Comparison of ENCODE assay signal across 20 cellular contexts in the genomic region with DNA sequence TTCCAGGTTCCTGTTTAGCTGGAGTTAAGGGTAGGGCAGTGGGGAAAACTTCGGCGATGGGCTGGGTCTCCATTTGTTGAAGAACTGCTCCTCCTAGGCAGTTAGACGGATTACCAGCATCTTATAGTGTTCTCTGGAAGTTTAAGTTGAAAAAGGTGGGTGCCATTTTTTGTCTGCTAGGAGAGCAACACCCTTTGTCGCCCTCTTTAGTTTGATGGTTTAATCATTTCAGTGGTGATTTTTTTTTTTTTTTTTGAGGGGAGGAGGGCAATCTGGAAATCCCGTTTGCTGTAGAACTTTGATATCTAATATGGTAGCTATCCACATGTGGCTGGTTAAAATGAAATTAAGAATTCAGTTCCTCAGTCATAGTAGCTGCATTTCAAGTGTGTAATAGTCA. TPM values are rescaled to one million over a fixed set of nuclear protein-coding genes. Genes with fewer than 3 reads are reported as not detected.
DNase-seq lines count a peak whose midpoint lies in the region; ATAC-seq and TF ChIP-seq lines count a peak whose summit lies in the region.
"Had no signal": no experiment of that assay in that cellular context is flagged by ENCODE, and none has a peak within 500 bp of the region (broad histone marks: within the 10 kb centered on the region; RNA-seq: fewer than 3 reads in every experiment).

No MANE protein-coding gene starts in this region.

- H2AFZ ChIP-seq in SK-N-SH (ENCODE audit: low read depth) = no peak overlapping the region
- H2AFZ ChIP-seq in OCI-LY7 (ENCODE audit: low read length) = no peak overlapping the region
- no peak overlapping the region for H2AFZ ChIP-seq in mesenchymal stem cell (ENCODE audit: low read depth, low read length)

- TF ChIP-seq EP300 in SK-N-SH (IDR thresholded peaks at IDR 0.05; ENCODE audit: borderline replicate concordance in 1 of 2, low read depth in 1 of 2, low read length in 1 of 2) = no peak

- no peak overlapping the region for H4K8ac ChIP-seq in mesenchymal stem cell (ENCODE audit: low read length)

- no peak overlapping the region for H3K18ac ChIP-seq in mesenchymal stem cell (ENCODE audit: low read depth in 1 of 2, low read length in 2 of 2)

- H3K4me3 ChIP-seq in SK-N-SH (ENCODE audit: low read depth in 2 of 2, low read length in 1 of 2) = no peak overlapping the region
- no peak overlapping the region for H3K4me3 ChIP-seq in DOHH2 (ENCODE audit: low read length)
- no peak overlapping the region for H3K4me3 ChIP-seq in OCI-LY7 (ENCODE audit: low read depth, low read length, poor library complexity, severe bottlenecking)
- no peak overlapping the region for H3K4me3 ChIP-seq in mesenchymal stem cell (ENCODE audit: insufficient read depth in 1 of 2, low read depth in 1 of 2, low read length in 2 of 2)
- H3K4me3 ChIP-seq: SJCRH30 had no signal

- no peak overlapping the region for H3K23ac ChIP-seq in mesenchymal stem cell (ENCODE audit: low read length in 2 of 2)

- H3K4me2 ChIP-seq in SK-N-SH (no peak overlapping the region), DOHH2 (ENCODE audit: low read length) (no peak overlapping the region), OCI-LY7 (ENCODE audit: low read length) (no peak overlapping the region), mesenchymal stem cell (ENCODE audit: low read length, poor library complexity, severe bottlenecking) (no peak overlapping the region)

- H4K91ac ChIP-seq in mesenchymal stem cell (ENCODE audit: low read length) = no peak overlapping the region

- CTCF ChIA-PET in SK-N-SH (lab: Yijun Ruan, JAX) (no interaction called here), OCI-LY7 (lab: Charles Lee; ENCODE audit: unreplicated experiment) (no interaction called here)

- H2BK15ac ChIP-seq in mesenchymal stem cell (ENCODE audit: low read depth, poor library complexity, severe bottlenecking) = no peak overlapping the region

- TF ChIP-seq RAD21 in SK-N-SH (IDR thresholded peaks at IDR 0.05; ENCODE audit: low read length) = no peak

- H3K9ac ChIP-seq in SK-N-SH = 0 out of 2 replicates have a peak overlapping the region, but pooled peaks have one; percentile 2
- H3K9ac ChIP-seq in mesenchymal stem cell (ENCODE audit: low read length) = peak overlapping the region; percentile 37

- H2AK5ac ChIP-seq in mesenchymal stem cell (ENCODE audit: low read length, severe bottlenecking) = no peak overlapping the region

- ATAC-seq in SK-N-SH treated with all-trans-retinoic acid at 6 μM for 48 hours = no peak
- no peak for ATAC-seq in HG02763 (IDR thresholded peaks at IDR 0.05; ENCODE audit: unreplicated experiment)
- ATAC-seq in GM21737 (IDR thresholded peaks at IDR 0.05; ENCODE audit: unreplicated experiment) = no peak
- ATAC-seq in HG03039 (IDR thresholded peaks at IDR 0.05; ENCODE audit: unreplicated experiment) = no peak

- H3K27me3 ChIP-seq in SK-N-SH (ENCODE audit: insufficient read depth) (no peaks in the 10 kb centered on the region), DOHH2 (ENCODE audit: control insufficient read depth, low read length) (no peaks in the 10 kb centered on the region), mesenchymal stem cell (ENCODE audit: control insufficient read depth in 1 of 2, insufficient read depth in 1 of 2, low read length in 2 of 2) (no peaks in the 10 kb centered on the region)
- H3K27me3 ChIP-seq: BE2C, SJCRH30 had no signal

- POLR2A ChIA-PET in SK-N-SH (lab: Yijun Ruan, JAX) = no interaction called here
- POLR2A ChIA-PET in OCI-LY7 (lab: Charles Lee) = interaction anchor here (0.6 kb wide), 1 partner anchor 134 kb away, joined by 3 read pairs; no protein-coding TSS in a partner anchor

- no peak overlapping the region for H2BK12ac ChIP-seq in mesenchymal stem cell (ENCODE audit: low read length in 2 of 2)

- intact Hi-C loops in OCI-LY7 (cut with micrococcal nuclease; ENCODE audit: unreplicated experiment) = no loop called here

- no peak overlapping the region for H3K4ac ChIP-seq in mesenchymal stem cell (ENCODE audit: low read depth in 1 of 2, low read length in 2 of 2)

- H4K20me1 ChIP-seq in SK-N-SH (ENCODE audit: insufficient read depth) = no peaks in the 10 kb centered on the region; the same call in 1 of the 2 replicates
- no peaks in the 10 kb centered on the region for H4K20me1 ChIP-seq in DOHH2 (ENCODE audit: control insufficient read depth, insufficient read depth, low read depth, low read length)
- H4K20me1 ChIP-seq in OCI-LY7 (ENCODE audit: insufficient read depth, low read length) = no peaks in the 10 kb centered on the region; the same call in 1 of the 2 replicates

- H3K36me3 ChIP-seq in SK-N-SH (replicated peaks in 1 of 2; ENCODE audit: control insufficient read depth in 1 of 2, insufficient read depth in 2 of 2, low read length in 1 of 2) (peaks cover 66 to 74% of the 10 kb centered on the region in 2 experiments), DOHH2 (ENCODE audit: control insufficient read depth, low read length) (peaks cover 74% of the 10 kb centered on the region), OCI-LY7 (ENCODE audit: insufficient read depth, low read length) (peaks cover 74% of the 10 kb centered on the region), mesenchymal stem cell (ENCODE audit: control insufficient read depth in 1 of 2, insufficient read depth in 2 of 2, low read depth in 1 of 2, low read length in 2 of 2) (peaks cover 42 to 75% of the 10 kb centered on the region in 2 experiments)

- peaks cover 38% of the 10 kb centered on the region for H3K79me1 ChIP-seq in mesenchymal stem cell (replicated peaks; ENCODE audit: low read length, poor library complexity, severe bottlenecking)

- H3K27ac ChIP-seq in SK-N-SH (ENCODE audit: low read depth in 2 of 2, low read length in 1 of 2) = no peak overlapping the region
- no peak overlapping the region for H3K27ac ChIP-seq in DOHH2 (ENCODE audit: low read depth, low read length)
- no peak overlapping the region for H3K27ac ChIP-seq in OCI-LY7 (ENCODE audit: low read depth, low read length, poor library complexity, severe bottlenecking)
- no peak overlapping the region for H3K27ac ChIP-seq in mesenchymal stem cell (ENCODE audit: low read length, poor library complexity, severe bottlenecking)
- H3K27ac ChIP-seq: SJCRH30 had no signal

- DNase-seq in SK-N-SH (no peak), OCI-LY7 (ENCODE audit: low spot score) (no peak), mesenchymal stem cell (no peak)
- DNase-seq: 8988T; BE2C; Calu3; CD4-positive, alpha-beta memory T cell; DMS79 treated with DMSO at 0.1 percent for 48 hours; GDM1; IMR-90; NCI-H1417; NCI-H1930; NCI-H2171; NCI-H446; SJCRH30 had no signal

- H3F3A ChIP-seq in SK-N-SH (replicated peaks; ENCODE audit: insufficient read depth) = peaks cover 2% of the 10 kb centered on the region
- peaks cover 7% of the 10 kb centered on the region for H3F3A ChIP-seq in DOHH2 (ENCODE audit: control insufficient read depth, insufficient read depth)

- TF ChIP-seq CTCF in SK-N-SH (IDR thresholded peaks at IDR 0.05) (no peak), DOHH2 (IDR thresholded peaks at IDR 0.05; ENCODE audit: low read depth, low read length, poor library complexity, severe bottlenecking) (peak; percentile 26), OCI-LY7 (conservative IDR thresholded peaks at IDR 0.05; ENCODE audit: low read length) (peak; percentile 56)

- H3K9me3 ChIP-seq in SK-N-SH = no peaks in the 10 kb centered on the region
- no peaks in the 10 kb centered on the region for H3K9me3 ChIP-seq in DOHH2 (ENCODE audit: control insufficient read depth, insufficient read depth, low read length)
- H3K9me3 ChIP-seq in OCI-LY7 (ENCODE audit: low read length) = no peaks in the 10 kb centered on the region
- no peaks in the 10 kb centered on the region for H3K9me3 ChIP-seq in mesenchymal stem cell (ENCODE audit: control insufficient read depth, low read length)
- H3K9me3 ChIP-seq: BE2C, SJCRH30 had no signal

- no peaks in the 10 kb centered on the region for H3K9me2 ChIP-seq in SK-N-SH
- H3K9me2 ChIP-seq in DOHH2 (replicated peaks; ENCODE audit: control insufficient read depth, low read length) = no peaks in the 10 kb centered on the region
- H3K9me2 ChIP-seq in OCI-LY7 (ENCODE audit: insufficient read depth, low read length) = no peaks in the 10 kb centered on the region

- no peak overlapping the region for H3K14ac ChIP-seq in mesenchymal stem cell (ENCODE audit: low read length in 2 of 2)

- no peak overlapping the region for H2BK5ac ChIP-seq in mesenchymal stem cell (ENCODE audit: low read depth, low read length, poor library complexity, severe bottlenecking)

- H3K79me2 ChIP-seq in SK-N-SH (ENCODE audit: insufficient read depth) = peaks cover 62% of the 10 kb centered on the region
- H3K79me2 ChIP-seq in DOHH2 (ENCODE audit: control insufficient read depth, low read length) = peaks cover 47% of the 10 kb centered on the region
- H3K79me2 ChIP-seq in OCI-LY7 (ENCODE audit: insufficient read depth, low read depth, low read length) = peaks cover 35% of the 10 kb centered on the region

- no TSS peak for BruUV-seq in OCI-LY7 (replicated peaks; lab: Mats Ljungman, UMichigan)

- peaks cover 11 to 12% of the 10 kb centered on the region in 2 experiments for H3K4me1 ChIP-seq in SK-N-SH (ENCODE audit: control insufficient read depth in 1 of 2, insufficient read depth in 2 of 2, low read depth in 1 of 2, low read length in 1 of 2)
- H3K4me1 ChIP-seq in DOHH2 (ENCODE audit: control insufficient read depth, low read length) = peaks cover 14% of the 10 kb centered on the region
- H3K4me1 ChIP-seq in OCI-LY7 (ENCODE audit: insufficient read depth, low read length, poor library complexity, severe bottlenecking) = peaks cover 15% of the 10 kb centered on the region
- no peaks in the 10 kb centered on the region for H3K4me1 ChIP-seq in mesenchymal stem cell (ENCODE audit: control insufficient read depth, insufficient read depth, low read depth, low read length)
- H3K4me1 ChIP-seq: BE2C, SJCRH30 had no signal

- WGBS in SK-N-SH (ENCODE audit: low lambda C conversion rate) = 90% methylated on average over 5 of the region's 5 CpGs
- WGBS in mesenchymal stem cell = 87% methylated on average over 5 of the region's 5 CpGs

- no peak overlapping the region for H2BK120ac ChIP-seq in mesenchymal stem cell (ENCODE audit: low read depth, low read length)

RNA-seq across cellular contexts. Expression of a gene that starts 4.1 kb away (rescaled TPM):
- polyA plus RNA-seq in SK-N-SH (2012; rRNA removed) = 66.1 and 68.9 TPM in 2 replicates
- polyA plus RNA-seq in SK-N-SH (2012; cell fraction: cytosol; rRNA removed) = 53.4 and 67.1 TPM in 2 replicates
- polyA plus RNA-seq in SK-N-SH (2012; cell fraction: nucleus; rRNA removed) = 129 and 153 TPM in 2 replicates
- 39.1 and 42.4 TPM in 2 replicates for total RNA-seq in OCI-LY7 (2014; rRNA removed; shearing (Covaris generic))
- 62.8 and 67.1 TPM in 2 replicates for total RNA-seq in OCI-LY7 (2022)
- polyA plus RNA-seq in mesenchymal stem cell (2013, experiment 1 of 2) = 28.8 TPM
- polyA plus RNA-seq in mesenchymal stem cell (2013, experiment 2 of 2) = 30.8 TPM

RNA-seq across cellular contexts. Expression of a gene that starts 4.4 kb away (rescaled TPM):
- polyA plus RNA-seq in SK-N-SH (2012; rRNA removed) = 23.2 and 37.4 TPM in 2 replicates
- polyA plus RNA-seq in SK-N-SH (2012; cell fraction: cytosol; rRNA removed) = 19.1 and 24.7 TPM in 2 replicates
- polyA plus RNA-seq in SK-N-SH (2012; cell fraction: nucleus; rRNA removed) = 53.3 and 71.1 TPM in 2 replicates
- total RNA-seq in OCI-LY7 (2014; rRNA removed; shearing (Covaris generic)) = 32.3 and 42.1 TPM in 2 replicates
- 27.8 and 38.5 TPM in 2 replicates for total RNA-seq in OCI-LY7 (2022)
- 9.8 TPM for polyA plus RNA-seq in mesenchymal stem cell (2013, experiment 1 of 2)
- 9.5 TPM for polyA plus RNA-seq in mesenchymal stem cell (2013, experiment 2 of 2)

RNA-seq across cellular contexts. Expression of a gene that starts 34.5 kb away (rescaled TPM):
- polyA plus RNA-seq in SK-N-SH (2012; rRNA removed) = 187 and 191 TPM in 2 replicates
- 205 and 238 TPM in 2 replicates for polyA plus RNA-seq in SK-N-SH (2012; cell fraction: cytosol; rRNA removed)
- 80.8 and 109 TPM in 2 replicates for polyA plus RNA-seq in SK-N-SH (2012; cell fraction: nucleus; rRNA removed)
- 111 and 159 TPM in 2 replicates for total RNA-seq in OCI-LY7 (2014; rRNA removed; shearing (Covaris generic))
- total RNA-seq in OCI-LY7 (2022) = 107 and 149 TPM in 2 replicates
- 158 TPM for polyA plus RNA-seq in mesenchymal stem cell (2013, experiment 1 of 2)
- 175 TPM for polyA plus RNA-seq in mesenchymal stem cell (2013, experiment 2 of 2)

RNA-seq across cellular contexts. Expression of a gene that starts 51.3 kb away (rescaled TPM):
- 23.4 and 29.2 TPM in 2 replicates for polyA plus RNA-seq in SK-N-SH (2012; rRNA removed)
- polyA plus RNA-seq in SK-N-SH (2012; cell fraction: cytosol; rRNA removed) = 19.9 and 23.9 TPM in 2 replicates
- polyA plus RNA-seq in SK-N-SH (2012; cell fraction: nucleus; rRNA removed) = 52.4 and 82.2 TPM in 2 replicates
- 213 and 256 TPM in 2 replicates for total RNA-seq in OCI-LY7 (2014; rRNA removed; shearing (Covaris generic))
- 580 and 590 TPM in 2 replicates for total RNA-seq in OCI-LY7 (2022)
- polyA plus RNA-seq in mesenchymal stem cell (2013, experiment 1 of 2) = 22.6 TPM
- polyA plus RNA-seq in mesenchymal stem cell (2013, experiment 2 of 2) = 23.2 TPM
